ENCODE assay signal across 9 cellular contexts in genomic region chr6:29926795-29927427, GRCh38. TPM values are rescaled to one million over a fixed set of nuclear protein-coding genes. Genes with fewer than 3 reads are reported as not detected.
DNase-seq lines count a peak whose midpoint lies in the region; ATAC-seq, FAIRE-seq and TF ChIP-seq lines count a peak whose summit lies in the region.
"Had no signal": no experiment of that assay in that cellular context is flagged by ENCODE, and none has a peak within 500 bp of the region (broad histone marks: within the 10 kb centered on the region; RNA-seq: fewer than 3 reads in every experiment).

No MANE protein-coding gene starts in this region.

- DNase-seq in T-helper 22 cell (ENCODE audit: low read depth) (peak; percentile 81), astrocyte (ENCODE audit: low read depth) (no peak), mesothelial cell of epicardium (ENCODE audit: low spot score in 2 of 2, unreplicated experiment in 2 of 2) (no peak)
- peak; percentile 71 to 80 for DNase-seq in stimulated activated CD4-positive, alpha-beta T cell treated with anti-CD3 and anti-CD28 coated beads, Interleukin-15, amount 100 ng/mL, for 1 hour (ENCODE audit: low read depth in 1 of 2, low spot score in 1 of 2)

- peak overlapping the region; percentile 86 for H2AFZ ChIP-seq in astrocyte (ENCODE audit: low read depth, low read length)

- no peak overlapping the region for H3K27ac ChIP-seq in astrocyte (ENCODE audit: low read depth, low read length)

- no peak for FAIRE-seq in astrocyte (lab: Jason Lieb, UNC)
- FAIRE-seq: endometrium had no signal

- H3K27me3 Mint-ChIP-seq in astrocyte (ENCODE audit: low read depth, unreplicated experiment): peaks cover 34% of the 10 kb centered on the region
- H3K27me3 Mint-ChIP-seq in mesothelial cell of epicardium (ENCODE audit: low read depth): peaks cover 14% of the 10 kb centered on the region

- H3K4me1 ChIP-seq in astrocyte (ENCODE audit: insufficient read depth, low read length): no peaks in the 10 kb centered on the region

- peaks cover 3% of the 10 kb centered on the region for H3K4me1 Mint-ChIP-seq in astrocyte (ENCODE audit: low read depth, unreplicated experiment)
- H3K4me1 Mint-ChIP-seq in mesothelial cell of epicardium: no peaks in the 10 kb centered on the region

- H3K4me3 ChIP-seq in astrocyte (ENCODE audit: insufficient read depth, low read depth, low read length): peak overlapping the region; percentile 48
- H3K4me3 ChIP-seq in iPS-11a (ENCODE audit: low read depth, low read length): peak overlapping the region; percentile 61

- H3K9me3 Mint-ChIP-seq in astrocyte (ENCODE audit: unreplicated experiment) (peaks cover 9% of the 10 kb centered on the region), mesothelial cell of epicardium (no peaks in the 10 kb centered on the region)

- H3K79me2 ChIP-seq in astrocyte (ENCODE audit: insufficient read depth, low read length): no peaks in the 10 kb centered on the region

- H3K27ac Mint-ChIP-seq in astrocyte (ENCODE audit: unreplicated experiment): peak overlapping the region; percentile 66
- H3K27ac Mint-ChIP-seq in mesothelial cell of epicardium: no peak overlapping the region

- H3K4me3 Mint-ChIP-seq in astrocyte (ENCODE audit: unreplicated experiment) (peak overlapping the region; percentile 81), mesothelial cell of epicardium (no peak overlapping the region)

- H3K36me3 ChIP-seq in astrocyte (ENCODE audit: insufficient read depth, low read length): no peaks in the 10 kb centered on the region

- no peaks in the 10 kb centered on the region for H4K20me1 ChIP-seq in astrocyte (ENCODE audit: insufficient read depth, low read length)

- TF ChIP-seq CTCF in astrocyte (IDR thresholded peaks at IDR 0.05; ENCODE audit: insufficient read depth, low read depth, low read length) (no peak), mesothelial cell of epicardium (IDR thresholded peaks at IDR 0.05; ENCODE audit: unreplicated experiment) (no peak)

- H3K27me3 ChIP-seq in astrocyte (ENCODE audit: insufficient read depth, low read length): peaks cover 3% of the 10 kb centered on the region

- H3K9ac ChIP-seq in astrocyte (ENCODE audit: low read length): peak overlapping the region; percentile 74

- H3K36me3 Mint-ChIP-seq in astrocyte (ENCODE audit: low read depth, unreplicated experiment) (no peaks in the 10 kb centered on the region), mesothelial cell of epicardium (no peaks in the 10 kb centered on the region)

- H3K4me2 ChIP-seq in astrocyte (ENCODE audit: low read length): peak overlapping the region; percentile 84

- H3K9me3 ChIP-seq in astrocyte (ENCODE audit: insufficient read depth, low read depth, low read length): no peaks in the 10 kb centered on the region

- peak; percentile 87 for ATAC-seq in GM18511 (IDR thresholded peaks at IDR 0.05; ENCODE audit: unreplicated experiment)
- ATAC-seq in HG03432 (IDR thresholded peaks at IDR 0.05; ENCODE audit: unreplicated experiment): peak; percentile 66
- ATAC-seq in GM21737 (IDR thresholded peaks at IDR 0.05; ENCODE audit: unreplicated experiment): no peak

RNA-seq across cellular contexts. Expression of gene HLA-A, which starts 15.4 kb away (rescaled TPM):
- total RNA-seq in astrocyte: 327 and 501 TPM in 2 replicates
- total RNA-seq in mesothelial cell of epicardium: 112 to 115 TPM (median 113 TPM) in 3 replicates

Comparison
In these comparisons a context has a peak if more than half of its experiments do, and no peak if none do; other contexts are left out.
1. DNase-seq: peak in T-helper 22 cell (single experiment) and stimulated activated CD4-positive, alpha-beta T cell treated with anti-CD3 and anti-CD28 coated beads, Interleukin-15, amount 100 ng/mL, for 1 hour (2 of 2); none in astrocyte (single experiment) and mesothelial cell of epicardium (0 of 2).